In the genomic region with DNA sequence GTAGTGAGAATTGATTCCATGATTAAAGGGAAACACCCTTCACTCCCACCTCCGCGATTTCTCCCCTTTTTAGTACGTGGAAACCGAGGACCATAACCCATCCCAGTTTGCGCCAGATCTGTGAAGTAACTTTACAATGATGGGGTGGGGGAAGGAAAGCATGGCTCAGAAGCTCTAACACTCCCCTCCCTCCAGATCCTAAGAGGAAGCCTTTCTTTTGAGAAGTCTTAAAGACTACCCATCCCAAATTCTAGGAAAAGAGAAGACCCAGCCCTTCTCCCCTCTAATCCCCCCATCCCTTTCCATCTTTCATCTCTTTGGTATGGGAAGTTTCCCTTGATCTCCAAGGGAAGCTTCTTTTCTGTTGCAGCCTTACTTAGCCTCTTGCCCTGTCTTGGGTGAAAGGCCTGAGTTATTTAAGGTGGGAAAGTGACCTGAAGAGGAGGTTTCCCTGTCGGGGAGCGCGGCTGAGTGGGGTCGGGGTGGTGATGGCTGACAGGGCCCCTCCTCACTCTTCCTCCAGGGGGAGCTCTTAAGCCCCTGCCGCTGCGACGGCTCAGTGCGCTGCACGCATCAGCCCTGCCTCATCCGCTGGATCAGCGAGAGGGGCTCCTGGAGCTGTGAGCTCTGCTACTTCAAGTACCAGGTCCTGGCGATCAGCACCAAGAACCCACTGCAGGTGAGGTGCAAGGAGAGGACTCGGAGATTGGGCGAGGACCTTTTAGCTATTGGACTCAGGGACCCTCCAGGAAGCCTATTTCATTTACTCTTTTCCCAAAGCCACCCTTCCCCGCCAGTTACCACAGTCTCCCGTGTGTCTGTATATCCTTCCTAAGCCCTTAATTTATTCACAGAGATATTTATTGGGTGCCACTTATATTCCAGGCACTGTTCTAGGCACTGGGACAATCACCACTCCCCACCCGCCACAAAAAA, we compare ENCODE assay signal across 1 cellular context.
TF ChIP-seq lines count a peak whose summit lies in the region.

No MANE protein-coding gene starts in this region.

TF ChIP-seq in GM12878, 131 proteins besides CTCF, POLR2A, EP300 and RAD21 (continued from another document):
- TF ChIP-seq NKRF (conservative IDR thresholded peaks at IDR 0.05) (peak; percentile 59; the same call in 1 of the 2 replicates), DPF2 (IDR thresholded peaks at IDR 0.05) (no peak), MEF2A (IDR thresholded peaks at IDR 0.05; ENCODE audit: insufficient read depth, low read depth, low read length) (no peak), RB1 (IDR thresholded peaks at IDR 0.05; ENCODE audit: borderline replicate concordance) (0 out of 2 replicates have a peak, but pooled peaks have one; percentile 28), MLLT1 (IDR thresholded peaks at IDR 0.05) (0 out of 2 replicates have a peak, but pooled peaks have one; percentile 18), NR2F1 (conservative IDR thresholded peaks at IDR 0.05) (0 out of 2 replicates have a peak, but pooled peaks have one; percentile 14), BHLHE40 (IDR thresholded peaks at IDR 0.05; ENCODE audit: borderline replicate concordance in 1 of 2, low read depth in 2 of 2, low read length in 1 of 2) (peak; percentile 62 to 66; a peak in 2 of 4 replicates), FOXM1 (IDR thresholded peaks at IDR 0.05; ENCODE audit: low read depth, low read length) (no peak), BCLAF1 (IDR thresholded peaks at IDR 0.05) (no peak), SPI1 (IDR thresholded peaks at IDR 0.05; ENCODE audit: borderline replicate concordance, insufficient read depth, low read depth, low read length) (no peak), SREBF1 (IDR thresholded peaks at IDR 0.05; ENCODE audit: low read length) (no peak)
